In the genomic region with DNA sequence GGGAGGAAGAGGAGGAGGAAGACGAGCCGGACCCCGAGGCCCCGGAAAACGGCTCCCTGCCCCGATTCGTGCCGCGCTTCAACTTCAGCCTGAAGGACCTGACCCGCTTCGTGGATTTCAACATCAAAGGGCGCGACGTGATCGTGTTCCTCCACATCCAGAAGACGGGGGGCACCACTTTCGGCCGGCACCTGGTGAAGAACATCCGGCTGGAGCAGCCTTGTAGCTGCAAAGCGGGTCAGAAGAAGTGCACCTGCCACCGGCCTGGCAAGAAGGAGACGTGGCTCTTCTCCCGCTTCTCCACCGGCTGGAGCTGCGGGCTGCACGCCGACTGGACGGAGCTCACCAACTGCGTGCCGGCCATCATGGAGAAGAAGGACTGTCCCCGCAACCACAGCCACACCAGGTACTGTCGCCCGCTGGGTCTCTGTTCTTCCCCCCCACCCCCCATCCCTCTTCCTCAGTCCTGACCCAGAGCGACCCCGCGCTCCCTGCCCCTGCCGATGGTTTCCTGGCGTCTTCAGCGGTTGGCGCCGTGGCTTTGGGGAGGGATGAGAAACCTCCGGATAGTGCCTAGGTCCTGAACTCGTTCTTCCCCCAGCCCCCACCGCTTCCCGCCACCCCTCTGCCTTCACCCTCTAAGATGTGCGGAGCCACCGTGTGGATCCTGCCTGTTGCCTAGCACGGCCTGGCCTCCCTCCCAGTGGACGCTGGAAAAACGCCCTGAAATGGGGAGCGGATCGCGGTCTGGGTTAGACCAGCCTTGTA, we compare ENCODE assay signal across 9 cellular contexts. TPM values are rescaled to one million over a fixed set of nuclear protein-coding genes. Genes with fewer than 3 reads are reported as not detected.
DNase-seq lines count a peak whose midpoint lies in the region; ATAC-seq and TF ChIP-seq lines count a peak whose summit lies in the region.
"Had no signal": no experiment of that assay in that cellular context is flagged by ENCODE, and none has a peak within 500 bp of the region (broad histone marks: within the 10 kb centered on the region; RNA-seq: fewer than 3 reads in every experiment).

No MANE protein-coding gene starts in this region.

- intact Hi-C loops in PC-9 (cut with micrococcal nuclease; ENCODE audit: unreplicated experiment), result no loop called here

- no peaks in the 10 kb centered on the region for H3K79me2 ChIP-seq in PC-9 (ENCODE audit: low read depth)

- no TSS peak for BruUV-seq in PC-9 (replicated peaks; lab: Mats Ljungman, UMichigan)

- H3K27ac ChIP-seq in cardiac muscle cell, result no peak overlapping the region
- H3K27ac ChIP-seq in rectal smooth muscle tissue (ENCODE audit: low read depth, low read length), result no peak overlapping the region
- H3K27ac ChIP-seq in PC-9, result no peak overlapping the region

- no peak overlapping the region for H3K4me2 ChIP-seq in PC-9

- H3K4me3 ChIP-seq in cardiac muscle cell (peak overlapping the region; percentile 39), rectal smooth muscle tissue (ENCODE audit: low read length) (peak overlapping the region; percentile 41), PC-9 (no peak overlapping the region)

- POLR2A ChIA-PET in PC-9 (lab: Charles Lee; ENCODE audit: unreplicated experiment), result no interaction called here

- ATAC-seq in GM21423 (IDR thresholded peaks at IDR 0.05; ENCODE audit: unreplicated experiment), result no peak

- DNase-seq in GM10266 (ENCODE audit: extremely low spot score) (peak; percentile 27), NCI-H69 (lab: John Stamatoyannopoulos, UW) (peak; percentile 47), cardiac muscle cell (ENCODE audit: low read depth in 1 of 2, low spot score in 1 of 2) (peak; percentile 7 to 17), T-helper 9 cell (no peak), NCI-H2196 treated with DMSO at 0.1 percent for 48 hours (lab: John Stamatoyannopoulos, UW; ENCODE audit: unreplicated experiment) (no peak), PC-9 (no peak)
- DNase-seq: kidney glomerular epithelial cell had no signal

- no peak for TF ChIP-seq CTCF in GM10266 (IDR thresholded peaks at IDR 0.05; ENCODE audit: control insufficient read depth, insufficient read depth, low read depth, missing control alignments)
- TF ChIP-seq CTCF in cardiac muscle cell (IDR thresholded peaks at IDR 0.05; ENCODE audit: low read depth, low read length), result no peak
- TF ChIP-seq CTCF in PC-9 (conservative IDR thresholded peaks at IDR 0.05), result no peak

- CTCF ChIA-PET in PC-9 (lab: Charles Lee), result no interaction called here

- H3K4me1 ChIP-seq in cardiac muscle cell (ENCODE audit: low read depth) (no peaks in the 10 kb centered on the region), rectal smooth muscle tissue (ENCODE audit: control insufficient read depth, insufficient read depth, low read length) (no peaks in the 10 kb centered on the region), PC-9 (replicated peaks; ENCODE audit: insufficient read depth) (no peaks in the 10 kb centered on the region)

- H3K9me3 ChIP-seq in cardiac muscle cell (ENCODE audit: low read depth), result no peaks in the 10 kb centered on the region
- H3K9me3 ChIP-seq in PC-9 (ENCODE audit: insufficient read depth, low read depth), result no peaks in the 10 kb centered on the region

- no peak overlapping the region for H3K9ac ChIP-seq in rectal smooth muscle tissue (ENCODE audit: low read length)

- no peaks in the 10 kb centered on the region for H3K36me3 ChIP-seq in cardiac muscle cell
- no peaks in the 10 kb centered on the region for H3K36me3 ChIP-seq in rectal smooth muscle tissue (ENCODE audit: control insufficient read depth, insufficient read depth, low read length)
- no peaks in the 10 kb centered on the region for H3K36me3 ChIP-seq in PC-9 (ENCODE audit: low read depth)

- H3K9me2 ChIP-seq in PC-9 (ENCODE audit: insufficient read depth), result no peaks in the 10 kb centered on the region

- H3F3A ChIP-seq in PC-9 (ENCODE audit: insufficient read depth, low read depth), result no peaks in the 10 kb centered on the region

- peaks cover 92% of the 10 kb centered on the region for H3K27me3 ChIP-seq in cardiac muscle cell
- H3K27me3 ChIP-seq in rectal smooth muscle tissue (ENCODE audit: control insufficient read depth, insufficient read depth, low read length), result peaks cover 15% of the 10 kb centered on the region
- H3K27me3 ChIP-seq in PC-9 (ENCODE audit: insufficient read depth, low read depth), result peaks cover 35% of the 10 kb centered on the region

- H4K20me1 ChIP-seq in PC-9 (ENCODE audit: insufficient read depth), result no peaks in the 10 kb centered on the region

- no peak overlapping the region for H2AFZ ChIP-seq in PC-9

RNA-seq across cellular contexts. Expression of gene HS6ST3, which starts 1.4 kb away (rescaled TPM):
- total RNA-seq in cardiac muscle cell (0.39 and 0.81 TPM in 2 replicates), PC-9 (2021) (not detected in 2 replicates)
- polyA plus RNA-seq in cardiac muscle cell, result 0.38 TPM in 1 of 2 replicates, not detected in the other

RNA-seq across cellular contexts. Expression of gene UGGT2, which starts 38.1 kb away (rescaled TPM):
- total RNA-seq in cardiac muscle cell (25.7 and 43.6 TPM in 2 replicates), PC-9 (2021) (27.5 and 27.7 TPM in 2 replicates)
- 23.3 and 27.9 TPM in 2 replicates for polyA plus RNA-seq in cardiac muscle cell

Comparison
In these comparisons a context has a peak if more than half of its experiments do, and no peak if none do; other contexts are left out.
1. DNase-seq: peak in GM10266 (single experiment), NCI-H69 (single experiment) and cardiac muscle cell (2 of 2); none in T-helper 9 cell (single experiment), NCI-H2196 treated with DMSO at 0.1 percent for 48 hours (single experiment) and PC-9 (0 of 2).